30 cellular contexts compared by ENCODE assay signal in genomic region chr3:71265365-71265935, GRCh38.
A peak's percentile ranks its signal among the peaks of the same experiment; 100 is the strongest.
DNase-seq lines count a peak whose midpoint lies in the region; ATAC-seq, FAIRE-seq and TF ChIP-seq lines count a peak whose summit lies in the region.
"Had no signal": no experiment of that assay in that cellular context is flagged by ENCODE, and none has a peak within 500 bp of the region (broad histone marks: within the 10 kb centered on the region; RNA-seq: fewer than 3 reads in every experiment).

No MANE protein-coding gene starts in this region.

- H3K4me1 ChIP-seq in Caco-2 (peaks cover 28% of the 10 kb centered on the region), K562 (replicated peaks in 1 of 2; ENCODE audit: control insufficient read depth in 2 of 2, insufficient read depth in 2 of 2, low read length in 2 of 2) (peaks cover 7 to 21% of the 10 kb centered on the region in 2 experiments; a peak in 3 of 5 replicates), trophoblast cell (ENCODE audit: control insufficient read depth in 1 of 2, insufficient read depth in 2 of 2, low read length in 2 of 2) (peaks cover 0 to 2% of the 10 kb centered on the region in 2 experiments)
- H3K4me1 ChIP-seq: neural progenitor cell, psoas muscle, tibial nerve had no signal

- CTCF ChIA-PET in activated CD4-positive, alpha-beta T cell treated with anti-CD3 and anti-CD28 coated beads, Interleukin-2, amount 10 ng/mL, durations not matched to agents 7 days and 5 days (lab: Charles Lee), result interaction anchor here (1.1 to 1.3 kb wide), 3 partner anchors 10 to 17 kb away, joined by 3 to 6 read pairs (median 3); no protein-coding TSS in a partner anchor
- CTCF ChIA-PET in Caco-2 (lab: Charles Lee) (no interaction called here), K562 (lab: Yijun Ruan, JAX; ENCODE audit: low intra/inter-chr PET ratio) (no interaction called here)

- POLR2A ChIA-PET in activated CD4-positive, alpha-beta T cell treated with anti-CD3 and anti-CD28 coated beads, Interleukin-2, amount 10 ng/mL, durations not matched to agents 7 days and 5 days (lab: Charles Lee), result interaction anchor here (0.6 kb wide), 1 partner anchor 548 kb away, joined by 3 read pairs; no protein-coding TSS in a partner anchor
- POLR2A ChIA-PET in Caco-2 (lab: Charles Lee), result no interaction called here
- POLR2A ChIA-PET in K562 (lab: Yijun Ruan, JAX), result interaction anchor here (1.0 kb wide), 2 partner anchors 9 to 13 kb away, joined by 3 to 4 read pairs; no protein-coding TSS in a partner anchor

- BruUV-seq in Caco-2 (replicated peaks; lab: Mats Ljungman, UMichigan), result no TSS peak
- no TSS peak for BruUV-seq in K562 (replicated peaks; lab: Mats Ljungman, UMichigan)

- H3K9me1 ChIP-seq in K562 (ENCODE audit: control insufficient read depth, insufficient read depth, low read length), result no peaks in the 10 kb centered on the region

- H3K27me3 Mint-ChIP-seq in activated CD4-positive, alpha-beta T cell treated with anti-CD3 and anti-CD28 coated beads, Interleukin-2, amount 10 ng/mL, durations not matched to agents 7 days and 5 days, result no peaks in the 10 kb centered on the region
- H3K27me3 Mint-ChIP-seq in Caco-2 (ENCODE audit: insufficient read depth, unreplicated experiment), result no peaks in the 10 kb centered on the region
- H3K27me3 Mint-ChIP-seq: activated CD8-positive, alpha-beta memory T cell treated with anti-CD3 and anti-CD28 coated beads, Interleukin-2, amount 10 ng/mL, durations not matched to agents 7 days and 5 days had no signal

- no peak for TF ChIP-seq EP300 in K562 (IDR thresholded peaks at IDR 0.05; ENCODE audit: low read length)

- TF ChIP-seq POLR2A in K562 (conservative IDR thresholded peaks at IDR 0.05), result no peak

- no peak overlapping the region for H2BK12ac ChIP-seq in trophoblast cell (ENCODE audit: low read length)

- H3K9me3 ChIP-seq in Caco-2, result no peaks in the 10 kb centered on the region
- H3K9me3 ChIP-seq in K562 (replicated peaks; ENCODE audit: control insufficient read depth, insufficient read depth, low read depth, low read length), result no peaks in the 10 kb centered on the region
- H3K9me3 ChIP-seq in trophoblast cell (ENCODE audit: insufficient read depth, low read depth, low read length), result no peaks in the 10 kb centered on the region
- H3K9me3 ChIP-seq: heart right ventricle, left lung, mucosa of descending colon, psoas muscle, tibial nerve had no signal

- H3K27ac Mint-ChIP-seq in activated CD4-positive, alpha-beta T cell treated with anti-CD3 and anti-CD28 coated beads, Interleukin-2, amount 10 ng/mL, durations not matched to agents 7 days and 5 days, result peak overlapping the region; percentile 27
- H3K27ac Mint-ChIP-seq in Caco-2 (ENCODE audit: unreplicated experiment), result peak overlapping the region; percentile 24
- H3K27ac Mint-ChIP-seq: activated CD8-positive, alpha-beta memory T cell treated with anti-CD3 and anti-CD28 coated beads, Interleukin-2, amount 10 ng/mL, durations not matched to agents 7 days and 5 days; HFFc6; neural progenitor cell had no signal

- FAIRE-seq in K562 (lab: Jason Lieb, UNC), result no peak
- FAIRE-seq: D721Med, GM19239 had no signal

- peaks cover 55% of the 10 kb centered on the region for H3K4me1 Mint-ChIP-seq in activated CD4-positive, alpha-beta T cell treated with anti-CD3 and anti-CD28 coated beads, Interleukin-2, amount 10 ng/mL, durations not matched to agents 7 days and 5 days
- peaks cover 27% of the 10 kb centered on the region for H3K4me1 Mint-ChIP-seq in Caco-2 (ENCODE audit: low read depth, unreplicated experiment)

- H3K79me2 ChIP-seq in K562 (ENCODE audit: control insufficient read depth, insufficient read depth, low read length) (no peaks in the 10 kb centered on the region), trophoblast cell (ENCODE audit: control insufficient read depth, insufficient read depth, low read length, poor library complexity) (no peaks in the 10 kb centered on the region)

- H3K4me2 ChIP-seq in K562 (ENCODE audit: insufficient read depth, low read length), result peak overlapping the region; percentile 37
- no peak overlapping the region for H3K4me2 ChIP-seq in trophoblast cell (ENCODE audit: low read length)
- H3K4me2 ChIP-seq: KMS-11, neural progenitor cell had no signal

- 11% methylated on average over 9 of the region's 9 CpGs for WGBS in K562 (ENCODE audit: insufficient coverage, low coverage, missing lambda C conversion rate)
- WGBS in trophoblast cell (ENCODE audit: extremely low coverage, insufficient coverage, insufficient read length), result no CpG with 5 or more reads among the region's 9 CpGs

- TF ChIP-seq RAD21 in K562 (CRISPR knock-in tag; conservative IDR thresholded peaks at IDR 0.05 in 1 of 2, IDR thresholded peaks at IDR 0.05 in 1 of 2), result no peak

- no peak for TF ChIP-seq CTCF in Caco-2 (IDR thresholded peaks at IDR 0.05; ENCODE audit: insufficient read depth in 1 of 2, low read depth in 1 of 2, low read length in 1 of 2, severe bottlenecking in 1 of 2, unreplicated experiment in 1 of 2)
- no peak for TF ChIP-seq CTCF in K562 (IDR thresholded peaks at IDR 0.05 in 2 of 3, conservative IDR thresholded peaks at IDR 0.05 in 1 of 3; ENCODE audit: insufficient read depth in 2 of 3, low read depth in 1 of 3, low read length in 3 of 3)

- peak overlapping the region; percentile 35 for H3K23ac ChIP-seq in trophoblast cell (ENCODE audit: low read length)

- no peak overlapping the region for H3K14ac ChIP-seq in trophoblast cell (ENCODE audit: low read length)

- H3K18ac ChIP-seq in trophoblast cell (ENCODE audit: low read length), result no peak overlapping the region

- no peak overlapping the region for H2BK120ac ChIP-seq in trophoblast cell (ENCODE audit: insufficient read depth, low read length, poor library complexity)

- peak overlapping the region; percentile 58 for H2AFZ ChIP-seq in K562 (ENCODE audit: low read depth, low read length)
- H2AFZ ChIP-seq in trophoblast cell (ENCODE audit: insufficient read depth, low read length, poor library complexity), result no peak overlapping the region
- H2AFZ ChIP-seq: neural progenitor cell had no signal

- H3K79me1 ChIP-seq in trophoblast cell (ENCODE audit: low read length), result no peaks in the 10 kb centered on the region

- no peak overlapping the region for H3K4me3 ChIP-seq in Caco-2 (ENCODE audit: low read depth, low read length)
- H3K4me3 ChIP-seq in K562, result no peak overlapping the region
- no peak overlapping the region for H3K4me3 ChIP-seq in trophoblast cell (ENCODE audit: low read depth, low read length)
- H3K4me3 ChIP-seq: dorsolateral prefrontal cortex, heart right ventricle, left lung, mucosa of descending colon, neural progenitor cell, psoas muscle, tibial nerve had no signal

- no peaks in the 10 kb centered on the region for H3K27me3 ChIP-seq in Caco-2 (replicated peaks; ENCODE audit: control insufficient read depth, insufficient read depth, low read length)
- no peaks in the 10 kb centered on the region for H3K27me3 ChIP-seq in K562 (ENCODE audit: control insufficient read depth in 2 of 2, insufficient read depth in 2 of 2, low read length in 2 of 2)
- no peaks in the 10 kb centered on the region for H3K27me3 ChIP-seq in trophoblast cell (ENCODE audit: insufficient read depth, low read length)
- H3K27me3 ChIP-seq: dorsolateral prefrontal cortex, heart right ventricle, left lung, neural progenitor cell, tibial nerve had no signal

- intact Hi-C loops in Caco-2 (cut with micrococcal nuclease; ENCODE audit: unreplicated experiment), result no loop called here
- intact Hi-C loops in K562 (cut with micrococcal nuclease), result no loop called here

- no peak overlapping the region for H4K91ac ChIP-seq in trophoblast cell (ENCODE audit: low read depth, low read length)

- in situ Hi-C loops in K562 (cut with MboI), result no loop called here

- H4K8ac ChIP-seq in trophoblast cell (ENCODE audit: low read depth, low read length), result no peak overlapping the region

- H3K36me3 ChIP-seq in Caco-2 (ENCODE audit: control insufficient read depth, insufficient read depth, low read length) (no peaks in the 10 kb centered on the region; the same call in 1 of the 2 replicates), K562 (ENCODE audit: control insufficient read depth, insufficient read depth, low read length) (no peaks in the 10 kb centered on the region), trophoblast cell (ENCODE audit: control insufficient read depth in 1 of 2, insufficient read depth in 2 of 2, low read length in 2 of 2) (no peaks in the 10 kb centered on the region)
- H3K36me3 ChIP-seq: heart right ventricle, left lung, neural progenitor cell, tibial nerve had no signal

- no peak overlapping the region for H2AK5ac ChIP-seq in trophoblast cell (ENCODE audit: low read length)

- no peak overlapping the region for H2BK5ac ChIP-seq in trophoblast cell (ENCODE audit: low read depth, low read length, poor library complexity)

- peak; percentile 76 for ATAC-seq in K562
- ATAC-seq in HG02759 (IDR thresholded peaks at IDR 0.05; ENCODE audit: unreplicated experiment), result no peak
- ATAC-seq: activated CD8-positive, alpha-beta memory T cell treated with anti-CD3 and anti-CD28 coated beads, Interleukin-2, amount 10 ng/mL, durations not matched to agents 7 days and 5 days; heart right ventricle; mucosa of descending colon; psoas muscle had no signal

- H3K27ac ChIP-seq in K562 (ENCODE audit: extremely low read depth, low read depth, low read length) (no peak overlapping the region), trophoblast cell (ENCODE audit: low read depth, low read length) (no peak overlapping the region)
- H3K27ac ChIP-seq: dorsolateral prefrontal cortex, epithelial cell of prostate, heart right ventricle, KMS-11, left lung, neural progenitor cell, psoas muscle, tibial nerve had no signal

- H3K9ac ChIP-seq in K562 (ENCODE audit: insufficient read depth in 1 of 2, low read depth in 2 of 2, low read length in 2 of 2) (no peak overlapping the region), trophoblast cell (ENCODE audit: low read length) (no peak overlapping the region)
- H3K9ac ChIP-seq: KMS-11, neural progenitor cell had no signal

- H3K9me3 Mint-ChIP-seq in activated CD4-positive, alpha-beta T cell treated with anti-CD3 and anti-CD28 coated beads, Interleukin-2, amount 10 ng/mL, durations not matched to agents 7 days and 5 days, result no peaks in the 10 kb centered on the region
- H3K9me3 Mint-ChIP-seq in Caco-2 (ENCODE audit: unreplicated experiment), result no peaks in the 10 kb centered on the region
- H3K9me3 Mint-ChIP-seq: HFFc6, neural progenitor cell had no signal

- DNase-seq in activated CD4-positive, alpha-beta T cell treated with anti-CD3 and anti-CD28 coated beads, Interleukin-2, amount 10 ng/mL, durations not matched to agents 7 days and 5 days, result no peak
- no peak for DNase-seq in activated CD4-positive, alpha-beta T cell treated with anti-CD3 and anti-CD28 coated beads for 4 hours
- DNase-seq in Caco-2 (no peak), K562 (ENCODE audit: extremely low read depth in 1 of 4, low spot score in 3 of 4) (peak in 1 of 4 experiments; percentile 41), trophoblast cell (no peak), dedifferentiated amniotic fluid mesenchymal stem cell (ENCODE audit: extremely low spot score) (no peak), H4 (ENCODE audit: low spot score) (no peak)
- DNase-seq: activated CD4-positive, CD25-positive, alpha-beta regulatory T cell; activated CD8-positive, alpha-beta memory T cell treated with anti-CD3 and anti-CD28 coated beads, Interleukin-2, amount 10 ng/mL, durations not matched to agents 7 days and 5 days; activated effector memory CD4-positive, alpha-beta T cell treated with anti-CD3 and anti-CD28 coated beads, Interleukin-2, amount 50 U/mL, for 16 hours; aorta; central memory CD4-positive, alpha-beta T cell; dorsolateral prefrontal cortex; heart right ventricle; HFFc6; left lung; MV-4-11; NCI-H748 treated with DMSO at 0.1 percent for 48 hours; psoas muscle; stimulated activated CD4-positive, alpha-beta T cell treated with anti-CD3 and anti-CD28 coated beads, Interleukin-2, amount 100 ng/mL, for 24 hours; stimulated activated naive CD4-positive, alpha-beta T cell; T1000 had no signal

- no peak overlapping the region for H3K4ac ChIP-seq in trophoblast cell (ENCODE audit: low read depth, low read length)

- no peak overlapping the region for H4K12ac ChIP-seq in trophoblast cell (ENCODE audit: low read depth, low read length)

- no peaks in the 10 kb centered on the region; the same call in 1 of the 2 replicates for H4K20me1 ChIP-seq in K562 (replicated peaks; ENCODE audit: control insufficient read depth, insufficient read depth, low read length)

- peaks cover 4% of the 10 kb centered on the region for H3K36me3 Mint-ChIP-seq in activated CD4-positive, alpha-beta T cell treated with anti-CD3 and anti-CD28 coated beads, Interleukin-2, amount 10 ng/mL, durations not matched to agents 7 days and 5 days (ENCODE audit: low read depth)
- peaks cover 21% of the 10 kb centered on the region for H3K36me3 Mint-ChIP-seq in Caco-2 (ENCODE audit: insufficient read depth, unreplicated experiment)
- H3K36me3 Mint-ChIP-seq: activated CD8-positive, alpha-beta memory T cell treated with anti-CD3 and anti-CD28 coated beads, Interleukin-2, amount 10 ng/mL, durations not matched to agents 7 days and 5 days had no signal

- no peak overlapping the region for H3K4me3 Mint-ChIP-seq in activated CD4-positive, alpha-beta T cell treated with anti-CD3 and anti-CD28 coated beads, Interleukin-2, amount 10 ng/mL, durations not matched to agents 7 days and 5 days
- H3K4me3 Mint-ChIP-seq in Caco-2 (ENCODE audit: unreplicated experiment), result no peak overlapping the region
- H3K4me3 Mint-ChIP-seq: activated CD8-positive, alpha-beta memory T cell treated with anti-CD3 and anti-CD28 coated beads, Interleukin-2, amount 10 ng/mL, durations not matched to agents 7 days and 5 days; HFFc6; neural progenitor cell had no signal
